Comparison of ENCODE assay signal across 18 cellular contexts in genomic region chr1:7107109-7107830, GRCh38.
"Had no signal": no experiment of that assay in that cellular context is flagged by ENCODE, and none has a peak within 500 bp of the region (broad histone marks: within the 10 kb centered on the region; RNA-seq: fewer than 3 reads in every experiment).

No MANE protein-coding gene starts in this region.

- H3K36me3 ChIP-seq: neutrophil, right atrium auricular region had no signal

- H3K27ac ChIP-seq: foreskin keratinocyte, hepatocyte, neutrophil, right atrium auricular region had no signal

- H2AFZ ChIP-seq: hepatocyte had no signal

- H3K4me2 ChIP-seq: hepatocyte had no signal

- FAIRE-seq: colon, endothelial cell of umbilical vein, kidney, small intestine, urothelium cell line had no signal

- H3K27me3 ChIP-seq: foreskin keratinocyte, hepatocyte, right atrium auricular region had no signal

- H3K4me3 ChIP-seq: hepatocyte, right atrium auricular region had no signal

- H3K9me3 ChIP-seq: neutrophil, right atrium auricular region had no signal

- H3K9me3 Mint-ChIP-seq: dendritic cell treated with granulocyte-macrophage colony-stimulating factor and Interleukin-4, amounts not matched to agents 40 ng/mL and 50 ng/mL, for 4 days had no signal

- DNase-seq: erythroblast; foreskin keratinocyte; kidney; left cardiac atrium; left ventricle myocardium superior; mesendoderm; naive B cell; small intestine; stimulated activated CD4-positive, alpha-beta T cell treated with anti-CD3 and anti-CD28 coated beads, Interleukin-12 subunit alpha, Interleukin-12 subunit beta, amount 100 ng/mL, for 4 hours; stimulated activated naive CD4-positive, alpha-beta T cell treated with Interleukin-2 at 50 U/mL for 16 hours had no signal

- H3K27ac Mint-ChIP-seq: dendritic cell treated with granulocyte-macrophage colony-stimulating factor and Interleukin-4, amounts not matched to agents 40 ng/mL and 50 ng/mL, for 4 days; naive B cell; nephron had no signal

- H3K4me1 Mint-ChIP-seq: naive B cell, nephron had no signal

- ATAC-seq: foreskin keratinocyte, left cardiac atrium, left ventricle myocardium superior had no signal

- H3K79me2 ChIP-seq: hepatocyte had no signal

- H3K36me3 Mint-ChIP-seq: naive B cell had no signal

- H3K4me1 ChIP-seq: right atrium auricular region had no signal

- H3K4me3 Mint-ChIP-seq: dendritic cell treated with granulocyte-macrophage colony-stimulating factor and Interleukin-4, amounts not matched to agents 40 ng/mL and 50 ng/mL, for 4 days; nephron had no signal
